ENCODE assay signal across 1 cellular context in genomic region chr12:116739381-116739887, GRCh38.
TF ChIP-seq lines count a peak whose summit lies in the region.

No MANE protein-coding gene starts in this region.

TF ChIP-seq in GM23338, 12 proteins besides CTCF, POLR2A, EP300 and RAD21 (continued from another document):
- TF ChIP-seq ZNF462 (CRISPR knock-in tag; IDR thresholded peaks at IDR 0.05) (no peak), POLR2AphosphoS5 (IDR thresholded peaks at IDR 0.05; ENCODE audit: low read depth) (no peak), EZH2 (IDR thresholded peaks at IDR 0.05; ENCODE audit: low read depth, unreplicated experiment) (no peak)
